Comparison of ENCODE assay signal across 3 cellular contexts in genomic region chr7:46550864-46551263, GRCh38.
TF ChIP-seq lines count a peak whose summit lies in the region.

No MANE protein-coding gene starts in this region.

TF ChIP-seq in A549, 52 proteins besides CTCF, POLR2A, EP300 and RAD21 (continued from another document):
- no peak for TF ChIP-seq MAX (IDR thresholded peaks at IDR 0.05)
- no peak for TF ChIP-seq FOXS1 (CRISPR knock-in tag; IDR thresholded peaks at IDR 0.05)
- no peak for TF ChIP-seq ESRRA (IDR thresholded peaks at IDR 0.05; ENCODE audit: borderline replicate concordance, low read length)

TF ChIP-seq in IMR-90, 13 proteins besides CTCF, POLR2A, EP300 and RAD21:
- TF ChIP-seq FOS (IDR thresholded peaks at IDR 0.05; ENCODE audit: low read depth, low read length) (no peak), NFE2L2 (IDR thresholded peaks at IDR 0.05; ENCODE audit: low read depth, low read length) (no peak)

TF ChIP-seq in neural cell, 6 proteins besides CTCF, POLR2A, EP300 and RAD21:
- TF ChIP-seq REST (IDR thresholded peaks at IDR 0.05; ENCODE audit: borderline replicate concordance) = peak; percentile 27
- TF ChIP-seq TAF1 (IDR thresholded peaks at IDR 0.05; ENCODE audit: low read depth) = no peak
- TF ChIP-seq MXI1 (conservative IDR thresholded peaks at IDR 0.05; ENCODE audit: poor library complexity, severe bottlenecking) = no peak
- TF ChIP-seq EZH2 (IDR thresholded peaks at IDR 0.05; ENCODE audit: borderline replicate concordance, insufficient read depth, low read length, poor library complexity, severe bottlenecking) = no peak
- peak; percentile 51 for TF ChIP-seq POLR2AphosphoS5 (IDR thresholded peaks at IDR 0.05)
- no peak for TF ChIP-seq SMC3 (conservative IDR thresholded peaks at IDR 0.05; ENCODE audit: poor library complexity)
